Comparison of ENCODE assay signal across 9 cellular contexts in the genomic region with DNA sequence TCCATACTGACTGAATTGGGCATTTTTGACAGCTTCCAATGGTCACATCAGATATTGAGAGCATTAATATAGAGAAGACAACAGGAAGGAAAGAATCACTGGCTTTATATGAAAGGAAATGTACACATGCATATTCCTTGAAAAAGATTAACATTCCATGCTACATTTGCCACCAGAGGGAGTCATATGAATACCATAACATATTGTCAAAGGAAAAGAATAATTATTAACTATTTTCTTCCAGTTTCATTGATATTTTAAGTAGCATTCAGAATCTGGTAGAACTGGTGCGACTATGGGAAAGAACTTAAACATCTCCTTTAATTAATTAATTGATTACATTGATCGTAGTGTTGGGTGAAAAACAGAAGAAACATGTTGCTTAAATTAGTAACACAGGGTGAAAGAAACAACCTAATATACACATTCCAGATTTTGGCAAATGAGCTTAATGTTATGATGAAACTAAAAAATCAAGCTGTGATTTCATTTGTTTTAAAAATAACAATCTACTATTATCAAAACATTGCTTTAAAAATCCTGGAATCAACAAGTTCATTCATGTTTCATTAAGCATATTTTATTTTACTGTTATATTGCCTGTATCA.
DNase-seq lines count a peak whose midpoint lies in the region; ATAC-seq and TF ChIP-seq lines count a peak whose summit lies in the region.
"Had no signal": no experiment of that assay in that cellular context is flagged by ENCODE, and none has a peak within 500 bp of the region (broad histone marks: within the 10 kb centered on the region; RNA-seq: fewer than 3 reads in every experiment).

No MANE protein-coding gene starts in this region.

- no peak overlapping the region for H3K27ac ChIP-seq in testis

- H3K4me2 ChIP-seq in Loucy (ENCODE audit: low read depth, low read length, poor library complexity, severe bottlenecking): no peak overlapping the region

- in situ Hi-C loops in T47D (cut with HindIII; ENCODE audit: low pct_unique_long_range_greater_than_20kb, low sequenced_read_pairs): no loop called here

- intact Hi-C loops in testis (cut with DNase I; ENCODE audit: low total_unique reads): no loop called here

- H3K9me2 ChIP-seq in Loucy (replicated peaks; ENCODE audit: low read depth, low read length): no peaks in the 10 kb centered on the region

- peak; percentile 50 for TF ChIP-seq CTCF in Loucy (conservative IDR thresholded peaks at IDR 0.05; ENCODE audit: low read length)
- peak in 1 of 3 experiments; percentile 28 for TF ChIP-seq CTCF in testis (IDR thresholded peaks at IDR 0.05)

- H3K27me3 ChIP-seq in Loucy (ENCODE audit: insufficient read depth, low read length, poor library complexity, severe bottlenecking): no peaks in the 10 kb centered on the region
- no peaks in the 10 kb centered on the region for H3K27me3 ChIP-seq in testis

- H2AFZ ChIP-seq in Loucy (ENCODE audit: low read length): no peak overlapping the region

- H3K4me3 ChIP-seq in Loucy (ENCODE audit: low read length, poor library complexity, severe bottlenecking) (no peak overlapping the region), testis (no peak overlapping the region)

- no peaks in the 10 kb centered on the region for H3K79me2 ChIP-seq in Loucy (ENCODE audit: insufficient read depth, low read length)

- no peak for ATAC-seq in GM21390 (IDR thresholded peaks at IDR 0.05; ENCODE audit: unreplicated experiment)
- no peak for ATAC-seq in GM21360 (IDR thresholded peaks at IDR 0.05; ENCODE audit: unreplicated experiment)
- no peak for ATAC-seq in GM18861 (IDR thresholded peaks at IDR 0.05; ENCODE audit: unreplicated experiment)

- H3K4me1 ChIP-seq in Loucy (ENCODE audit: insufficient read depth, low read length, poor library complexity, severe bottlenecking): no peaks in the 10 kb centered on the region
- H3K4me1 ChIP-seq in testis: no peaks in the 10 kb centered on the region

- H3K36me3 ChIP-seq in Loucy (ENCODE audit: insufficient read depth, low read length) (no peaks in the 10 kb centered on the region), testis (ENCODE audit: low read depth, missing control alignments) (no peaks in the 10 kb centered on the region)

- H3K9me3 ChIP-seq in Loucy (ENCODE audit: insufficient read depth, low read depth, low read length): no peaks in the 10 kb centered on the region
- no peaks in the 10 kb centered on the region for H3K9me3 ChIP-seq in testis

- no peak for TF ChIP-seq POLR2A in testis (IDR thresholded peaks at IDR 0.05)

- H3K9ac ChIP-seq in Loucy (ENCODE audit: low read depth, low read length, poor library complexity, severe bottlenecking): no peak overlapping the region

- 55 to 67% methylated on average over 2 of the region's 2 CpGs for WGBS in testis, 2 donors

- no peaks in the 10 kb centered on the region for H4K20me1 ChIP-seq in Loucy (ENCODE audit: insufficient read depth, low read length, poor library complexity, severe bottlenecking)

- DNase-seq in DMS53 treated with DMSO at 0.1 percent for 48 hours (lab: John Stamatoyannopoulos, UW; ENCODE audit: unreplicated experiment) (peak; percentile 65), T47D (ENCODE audit: low read depth in 1 of 2, low spot score in 1 of 2) (peak; percentile 30 to 54), middle frontal gyrus (ENCODE audit: extremely low spot score, low spot score) (peak; percentile 27), testis (no peak)
- DNase-seq: activated CD8-positive, alpha-beta memory T cell treated with anti-CD3 and anti-CD28 coated beads for 24 hours had no signal

- no peaks in the 10 kb centered on the region for H3F3A ChIP-seq in Loucy (ENCODE audit: low read depth)
